Comparison of ENCODE assay signal across 16 cellular contexts in genomic region chr9:115373710-115374045, GRCh38.
A peak's percentile ranks its signal among the peaks of the same experiment; 100 is the strongest.
DNase-seq lines count a peak whose midpoint lies in the region; ATAC-seq and TF ChIP-seq lines count a peak whose summit lies in the region.
"Had no signal": no experiment of that assay in that cellular context is flagged by ENCODE, and none has a peak within 500 bp of the region (broad histone marks: within the 10 kb centered on the region; RNA-seq: fewer than 3 reads in every experiment).

No MANE protein-coding gene starts in this region.

- peaks cover 5% of the 10 kb centered on the region for H3K9me3 Mint-ChIP-seq in nephron
- H3K9me3 Mint-ChIP-seq in natural killer cell treated with Interleukin-12 subunit alpha and Interleukin-12 subunit beta and Interleukin-15 and Interleukin-18, amount 100 ng/mL, for 72 hours, result no peaks in the 10 kb centered on the region

- ATAC-seq in GM18909 (IDR thresholded peaks at IDR 0.05; ENCODE audit: poor library complexity, unreplicated experiment), result peak; percentile 29
- ATAC-seq in HG02943 (IDR thresholded peaks at IDR 0.05; ENCODE audit: low read depth, unreplicated experiment), result peak; percentile 12
- ATAC-seq in SK-N-SH treated with all-trans-retinoic acid at 6 μM for 48 hours, result peak; percentile 21; the same call in 2 of the 3 replicates
- no peak for ATAC-seq in natural killer cell treated with Interleukin-12 subunit alpha and Interleukin-12 subunit beta and Interleukin-15 and Interleukin-18, amount 100 ng/mL, for 72 hours
- ATAC-seq: naive thymus-derived CD4-positive, alpha-beta T cell had no signal

- H3K4me1 Mint-ChIP-seq in nephron, result peaks cover 20% of the 10 kb centered on the region
- no peaks in the 10 kb centered on the region for H3K4me1 Mint-ChIP-seq in natural killer cell treated with Interleukin-12 subunit alpha and Interleukin-12 subunit beta and Interleukin-15 and Interleukin-18, amount 100 ng/mL, for 72 hours (ENCODE audit: low read depth in 2 of 2)
- H3K4me1 Mint-ChIP-seq: CD8-positive, alpha-beta memory T cell; naive thymus-derived CD4-positive, alpha-beta T cell had no signal

- TF ChIP-seq POLR2A in erythroblast (IDR thresholded peaks at IDR 0.05; ENCODE audit: low read length), result no peak

- H3K36me3 Mint-ChIP-seq in nephron (ENCODE audit: low read depth), result no peaks in the 10 kb centered on the region
- H3K36me3 Mint-ChIP-seq in natural killer cell treated with Interleukin-12 subunit alpha and Interleukin-12 subunit beta and Interleukin-15 and Interleukin-18, amount 100 ng/mL, for 72 hours, result no peaks in the 10 kb centered on the region
- H3K36me3 Mint-ChIP-seq: CD8-positive, alpha-beta memory T cell; naive thymus-derived CD4-positive, alpha-beta T cell had no signal

- peak overlapping the region in 2 of 3 experiments; percentile 46 to 70 for H3K27ac Mint-ChIP-seq in nephron
- H3K27ac Mint-ChIP-seq in natural killer cell treated with Interleukin-12 subunit alpha and Interleukin-12 subunit beta and Interleukin-15 and Interleukin-18, amount 100 ng/mL, for 72 hours, result no peak overlapping the region
- H3K27ac Mint-ChIP-seq: activated naive CD8-positive, alpha-beta T cell treated with anti-CD3 and anti-CD28 coated beads, Interleukin-2, amount 50 U/mL, for 24 hours; naive thymus-derived CD4-positive, alpha-beta T cell had no signal

- TF ChIP-seq CTCF in nephron (IDR thresholded peaks at IDR 0.05; ENCODE audit: unreplicated experiment in 3 of 3), result no peak

- H3K27me3 Mint-ChIP-seq in nephron (ENCODE audit: low read depth), result peaks cover 11% of the 10 kb centered on the region
- H3K27me3 Mint-ChIP-seq in natural killer cell treated with Interleukin-12 subunit alpha and Interleukin-12 subunit beta and Interleukin-15 and Interleukin-18, amount 100 ng/mL, for 72 hours, result peaks cover 0 to 7% of the 10 kb centered on the region in 2 donors

- no peak for DNase-seq in erythroblast (lab: John Stamatoyannopoulos, UW)
- DNase-seq in NCI-H187 treated with DMSO at 0.1 percent for 48 hours (lab: John Stamatoyannopoulos, UW), result no peak
- no peak for DNase-seq in NCI-H69 (lab: John Stamatoyannopoulos, UW)
- no peak for DNase-seq in natural killer cell treated with Interleukin-12 subunit alpha and Interleukin-12 subunit beta and Interleukin-15 and Interleukin-18, amount 100 ng/mL, for 72 hours (ENCODE audit: low spot score)
- DNase-seq: activated CD4-positive, CD25-positive, alpha-beta regulatory T cell treated with anti-CD3 and anti-CD28 coated beads, Interleukin-2, amount 50 U/mL, for 72 hours; CD8-positive, alpha-beta memory T cell; KG1; naive thymus-derived CD4-positive, alpha-beta T cell; NCI-H2029 treated with DMSO at 0.1 percent for 48 hours; NCI-H510A treated with DMSO at 0.1 percent for 48 hours; T-helper 9 cell had no signal

- no peak overlapping the region for H3K4me3 Mint-ChIP-seq in nephron
- H3K4me3 Mint-ChIP-seq in natural killer cell treated with Interleukin-12 subunit alpha and Interleukin-12 subunit beta and Interleukin-15 and Interleukin-18, amount 100 ng/mL, for 72 hours, result no peak overlapping the region
- H3K4me3 Mint-ChIP-seq: activated naive CD8-positive, alpha-beta T cell treated with anti-CD3 and anti-CD28 coated beads, Interleukin-2, amount 50 U/mL, for 24 hours; CD8-positive, alpha-beta memory T cell; naive thymus-derived CD4-positive, alpha-beta T cell had no signal

TF ChIP-seq in SK-N-SH treated with all-trans-retinoic acid at 6 μM for 48 hours, 23 proteins besides CTCF, POLR2A, EP300 and RAD21:
- TF ChIP-seq, protein P1, sequence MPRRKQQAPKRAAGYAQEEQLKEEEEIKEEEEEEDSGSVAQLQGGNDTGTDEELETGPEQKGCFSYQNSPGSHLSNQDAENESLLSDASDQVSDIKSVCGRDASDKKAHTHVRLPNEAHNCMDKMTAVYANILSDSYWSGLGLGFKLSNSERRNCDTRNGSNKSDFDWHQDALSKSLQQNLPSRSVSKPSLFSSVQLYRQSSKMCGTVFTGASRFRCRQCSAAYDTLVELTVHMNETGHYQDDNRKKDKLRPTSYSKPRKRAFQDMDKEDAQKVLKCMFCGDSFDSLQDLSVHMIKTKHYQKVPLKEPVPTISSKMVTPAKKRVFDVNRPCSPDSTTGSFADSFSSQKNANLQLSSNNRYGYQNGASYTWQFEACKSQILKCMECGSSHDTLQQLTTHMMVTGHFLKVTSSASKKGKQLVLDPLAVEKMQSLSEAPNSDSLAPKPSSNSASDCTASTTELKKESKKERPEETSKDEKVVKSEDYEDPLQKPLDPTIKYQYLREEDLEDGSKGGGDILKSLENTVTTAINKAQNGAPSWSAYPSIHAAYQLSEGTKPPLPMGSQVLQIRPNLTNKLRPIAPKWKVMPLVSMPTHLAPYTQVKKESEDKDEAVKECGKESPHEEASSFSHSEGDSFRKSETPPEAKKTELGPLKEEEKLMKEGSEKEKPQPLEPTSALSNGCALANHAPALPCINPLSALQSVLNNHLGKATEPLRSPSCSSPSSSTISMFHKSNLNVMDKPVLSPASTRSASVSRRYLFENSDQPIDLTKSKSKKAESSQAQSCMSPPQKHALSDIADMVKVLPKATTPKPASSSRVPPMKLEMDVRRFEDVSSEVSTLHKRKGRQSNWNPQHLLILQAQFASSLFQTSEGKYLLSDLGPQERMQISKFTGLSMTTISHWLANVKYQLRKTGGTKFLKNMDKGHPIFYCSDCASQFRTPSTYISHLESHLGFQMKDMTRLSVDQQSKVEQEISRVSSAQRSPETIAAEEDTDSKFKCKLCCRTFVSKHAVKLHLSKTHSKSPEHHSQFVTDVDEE (CRISPR knock-in tag; IDR thresholded peaks at IDR 0.05), result no peak
- TF ChIP-seq OSR1 (CRISPR knock-in tag; IDR thresholded peaks at IDR 0.05) (no peak), RARB (CRISPR knock-in tag; IDR thresholded peaks at IDR 0.05) (no peak), ZNF8 (CRISPR knock-in tag; IDR thresholded peaks at IDR 0.05) (no peak), ESRRG (CRISPR knock-in tag; IDR thresholded peaks at IDR 0.05) (no peak), BACH2 (CRISPR knock-in tag; IDR thresholded peaks at IDR 0.05; ENCODE audit: borderline replicate concordance) (no peak), ISL1 (CRISPR knock-in tag; IDR thresholded peaks at IDR 0.05) (no peak), ZNF565 (CRISPR knock-in tag; conservative IDR thresholded peaks at IDR 0.05; ENCODE audit: low read depth) (no peak)
- TF ChIP-seq, protein P2, sequence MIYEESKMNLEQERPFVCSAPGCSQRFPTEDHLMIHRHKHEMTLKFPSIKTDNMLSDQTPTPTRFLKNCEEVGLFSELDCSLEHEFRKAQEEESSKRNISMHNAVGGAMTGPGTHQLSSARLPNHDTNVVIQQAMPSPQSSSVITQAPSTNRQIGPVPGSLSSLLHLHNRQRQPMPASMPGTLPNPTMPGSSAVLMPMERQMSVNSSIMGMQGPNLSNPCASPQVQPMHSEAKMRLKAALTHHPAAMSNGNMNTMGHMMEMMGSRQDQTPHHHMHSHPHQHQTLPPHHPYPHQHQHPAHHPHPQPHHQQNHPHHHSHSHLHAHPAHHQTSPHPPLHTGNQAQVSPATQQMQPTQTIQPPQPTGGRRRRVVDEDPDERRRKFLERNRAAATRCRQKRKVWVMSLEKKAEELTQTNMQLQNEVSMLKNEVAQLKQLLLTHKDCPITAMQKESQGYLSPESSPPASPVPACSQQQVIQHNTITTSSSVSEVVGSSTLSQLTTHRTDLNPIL (CRISPR knock-in tag; IDR thresholded peaks at IDR 0.05; ENCODE audit: low read depth), result no peak
- TF ChIP-seq, protein P3, sequence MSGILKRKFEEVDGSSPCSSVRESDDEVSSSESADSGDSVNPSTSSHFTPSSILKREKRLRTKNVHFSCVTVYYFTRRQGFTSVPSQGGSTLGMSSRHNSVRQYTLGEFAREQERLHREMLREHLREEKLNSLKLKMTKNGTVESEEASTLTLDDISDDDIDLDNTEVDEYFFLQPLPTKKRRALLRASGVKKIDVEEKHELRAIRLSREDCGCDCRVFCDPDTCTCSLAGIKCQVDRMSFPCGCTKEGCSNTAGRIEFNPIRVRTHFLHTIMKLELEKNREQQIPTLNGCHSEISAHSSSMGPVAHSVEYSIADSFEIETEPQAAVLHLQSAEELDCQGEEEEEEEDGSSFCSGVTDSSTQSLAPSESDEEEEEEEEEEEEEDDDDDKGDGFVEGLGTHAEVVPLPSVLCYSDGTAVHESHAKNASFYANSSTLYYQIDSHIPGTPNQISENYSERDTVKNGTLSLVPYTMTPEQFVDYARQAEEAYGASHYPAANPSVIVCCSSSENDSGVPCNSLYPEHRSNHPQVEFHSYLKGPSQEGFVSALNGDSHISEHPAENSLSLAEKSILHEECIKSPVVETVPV (CRISPR knock-in tag; IDR thresholded peaks at IDR 0.05), result no peak
TF ChIP-seq in SK-N-SH treated with all-trans-retinoic acid at 6 μM for 48 hours: peak in this region for 0.

Comparison
In these comparisons a context has a peak if more than half of its experiments do, and no peak if none do; other contexts are left out.
1. ATAC-seq: peak in GM18909 (single experiment), HG02943 (single experiment) and SK-N-SH treated with all-trans-retinoic acid at 6 μM for 48 hours (single experiment); none in natural killer cell treated with Interleukin-12 subunit alpha and Interleukin-12 subunit beta and Interleukin-15 and Interleukin-18, amount 100 ng/mL, for 72 hours (0 of 2).
2. H3K27ac Mint-ChIP-seq: peak in nephron (2 of 3); none in natural killer cell treated with Interleukin-12 subunit alpha and Interleukin-12 subunit beta and Interleukin-15 and Interleukin-18, amount 100 ng/mL, for 72 hours (0 of 2).